In the genomic region with DNA sequence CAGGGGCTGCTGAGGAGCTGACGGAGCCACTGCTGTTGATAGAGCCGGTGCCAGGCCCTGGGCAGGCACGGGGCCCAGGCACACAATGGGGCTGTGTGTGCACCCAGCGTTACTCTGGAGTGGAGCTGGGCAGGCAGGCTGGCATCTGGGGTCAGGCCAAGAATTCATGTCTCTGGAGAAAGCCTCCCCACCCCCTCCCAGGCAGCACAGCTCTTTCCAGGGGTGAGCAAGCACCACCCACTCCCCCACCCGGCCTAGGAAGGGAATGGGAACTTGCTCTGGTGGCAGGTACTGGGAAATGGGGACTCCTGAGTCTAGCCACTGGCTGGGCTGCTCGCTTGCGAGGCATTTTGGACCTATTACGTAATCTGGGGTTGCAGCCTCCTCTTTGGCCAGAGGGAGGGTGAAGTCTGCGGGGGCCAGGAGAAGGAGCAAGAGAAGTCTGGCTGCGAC, we compare ENCODE assay signal across 11 cellular contexts. TPM values are rescaled to one million over a fixed set of nuclear protein-coding genes. Genes with fewer than 3 reads are reported as not detected.
DNase-seq lines count a peak whose midpoint lies in the region; ATAC-seq, FAIRE-seq and TF ChIP-seq lines count a peak whose summit lies in the region.
"Had no signal": no experiment of that assay in that cellular context is flagged by ENCODE, and none has a peak within 500 bp of the region (broad histone marks: within the 10 kb centered on the region; RNA-seq: fewer than 3 reads in every experiment).

No MANE protein-coding gene starts in this region.

- no peaks in the 10 kb centered on the region for H3F3A ChIP-seq in smooth muscle cell (ENCODE audit: low read depth)

- H2AFZ ChIP-seq in astrocyte (ENCODE audit: low read depth, low read length) (no peak overlapping the region), smooth muscle cell (ENCODE audit: low read depth) (no peak overlapping the region)

- no peak overlapping the region for H3K27ac Mint-ChIP-seq in astrocyte (ENCODE audit: unreplicated experiment)
- H3K27ac Mint-ChIP-seq: activated T-helper 2 cell treated with anti-CD3 and anti-CD28 coated beads, Interferon-gamma antibody, Interleukin-2, Interleukin-4, amounts not matched to agents 10 μg/mL and 5 μg/mL and 100 μg/mL, durations not matched to agents 14 hours and 24 hours and 36 hours had no signal

- no peak overlapping the region for H3K4me3 Mint-ChIP-seq in astrocyte (ENCODE audit: unreplicated experiment)
- H3K4me3 Mint-ChIP-seq: stimulated activated naive CD8-positive, alpha-beta T cell treated with anti-CD3 and anti-CD28 coated beads, Interleukin-15, amount 100 ng/mL, for 72 hours had no signal

- DNase-seq in HK-2 (ENCODE audit: unreplicated experiment) (peak; percentile 38), astrocyte (ENCODE audit: low read depth) (no peak), iris pigment epithelial cell (ENCODE audit: low read depth) (peak; percentile 56), smooth muscle cell (lab: John Stamatoyannopoulos, UW; ENCODE audit: unreplicated experiment) (no peak)
- DNase-seq: NCI-H526; stimulated activated naive CD8-positive, alpha-beta T cell treated with anti-CD3 and anti-CD28 coated beads, Interleukin-15, amount 100 ng/mL, for 72 hours had no signal

- no peak overlapping the region for H3K9ac ChIP-seq in astrocyte (ENCODE audit: low read length)
- no peak overlapping the region for H3K9ac ChIP-seq in smooth muscle cell (ENCODE audit: low read depth)

- H3K9me3 ChIP-seq in astrocyte (ENCODE audit: insufficient read depth, low read depth, low read length) (no peaks in the 10 kb centered on the region), smooth muscle cell (replicated peaks; ENCODE audit: low read depth) (no peaks in the 10 kb centered on the region)

- TF ChIP-seq CTCF in astrocyte (IDR thresholded peaks at IDR 0.05; ENCODE audit: insufficient read depth, low read depth, low read length) = no peak
- no peak for TF ChIP-seq CTCF in smooth muscle cell (IDR thresholded peaks at IDR 0.05; ENCODE audit: borderline replicate concordance, insufficient read depth, poor library complexity, severe bottlenecking)

- H3K27me3 ChIP-seq in astrocyte (ENCODE audit: insufficient read depth, low read length) (no peaks in the 10 kb centered on the region), smooth muscle cell (ENCODE audit: low read depth) (no peaks in the 10 kb centered on the region)

- no peaks in the 10 kb centered on the region for H3K9me3 Mint-ChIP-seq in astrocyte (ENCODE audit: unreplicated experiment)
- H3K9me3 Mint-ChIP-seq: activated T-helper 2 cell treated with anti-CD3 and anti-CD28 coated beads, Interferon-gamma antibody, Interleukin-2, Interleukin-4, amounts not matched to agents 10 μg/mL and 5 μg/mL and 100 μg/mL, durations not matched to agents 14 hours and 24 hours and 36 hours; stimulated activated naive CD8-positive, alpha-beta T cell treated with anti-CD3 and anti-CD28 coated beads, Interleukin-15, amount 100 ng/mL, for 72 hours had no signal

- peaks cover 3% of the 10 kb centered on the region for H3K36me3 Mint-ChIP-seq in astrocyte (ENCODE audit: low read depth, unreplicated experiment)

- H3K27me3 Mint-ChIP-seq in astrocyte (ENCODE audit: low read depth, unreplicated experiment) = peaks cover 20% of the 10 kb centered on the region
- H3K27me3 Mint-ChIP-seq: stimulated activated naive CD8-positive, alpha-beta T cell treated with anti-CD3 and anti-CD28 coated beads, Interleukin-15, amount 100 ng/mL, for 72 hours had no signal

- H3K4me1 ChIP-seq in astrocyte (ENCODE audit: insufficient read depth, low read length) (peaks cover 32% of the 10 kb centered on the region), smooth muscle cell (ENCODE audit: low read depth) (peaks cover 8% of the 10 kb centered on the region)

- no peak overlapping the region for H3K4me3 ChIP-seq in astrocyte (ENCODE audit: insufficient read depth, low read depth, low read length)
- H3K4me3 ChIP-seq in smooth muscle cell = no peak overlapping the region

- 76% methylated on average over 10 of the region's 10 CpGs for WGBS in smooth muscle cell (ENCODE audit: low lambda C conversion rate)

- H3K79me2 ChIP-seq in astrocyte (ENCODE audit: insufficient read depth, low read length) = no peaks in the 10 kb centered on the region
- H3K79me2 ChIP-seq in smooth muscle cell (ENCODE audit: low read depth) = no peaks in the 10 kb centered on the region

- H3K36me3 ChIP-seq in astrocyte (ENCODE audit: insufficient read depth, low read length) (no peaks in the 10 kb centered on the region), smooth muscle cell (ENCODE audit: low read depth) (no peaks in the 10 kb centered on the region)

- H3K4me2 ChIP-seq in astrocyte (ENCODE audit: low read length) (peak overlapping the region; percentile 58), smooth muscle cell (peak overlapping the region; percentile 23)

- H3K27ac ChIP-seq in astrocyte (ENCODE audit: low read depth, low read length) = no peak overlapping the region
- no peak overlapping the region for H3K27ac ChIP-seq in smooth muscle cell (ENCODE audit: low read depth)

- H4K20me1 ChIP-seq in astrocyte (ENCODE audit: insufficient read depth, low read length) (peaks cover 9% of the 10 kb centered on the region), smooth muscle cell (ENCODE audit: low read depth) (peaks cover 8% of the 10 kb centered on the region)

- no peak for FAIRE-seq in astrocyte (lab: Jason Lieb, UNC)

- peaks cover 32% of the 10 kb centered on the region for H3K4me1 Mint-ChIP-seq in astrocyte (ENCODE audit: low read depth, unreplicated experiment)

- no peak for ATAC-seq in GM18870 (IDR thresholded peaks at IDR 0.05; ENCODE audit: unreplicated experiment)
- ATAC-seq in HG03139 (IDR thresholded peaks at IDR 0.05; ENCODE audit: unreplicated experiment) = no peak
- no peak for ATAC-seq in GM19467 (IDR thresholded peaks at IDR 0.05; ENCODE audit: unreplicated experiment)
- ATAC-seq in GM19455 (IDR thresholded peaks at IDR 0.05; ENCODE audit: unreplicated experiment) = no peak

RNA-seq across cellular contexts. Expression of a gene that starts 22.7 kb away (rescaled TPM):
- total RNA-seq in astrocyte = 3.9 and 4.7 TPM in 2 replicates
- 3.3 and 15.7 TPM in 2 replicates for total RNA-seq in smooth muscle cell
- polyA plus RNA-seq in smooth muscle cell = 15.3 and 18.2 TPM in 2 replicates

RNA-seq across cellular contexts. Expression of a gene that starts 34.5 kb away (rescaled TPM):
- total RNA-seq in astrocyte (not detected in 2 replicates), smooth muscle cell (not detected in 2 replicates)
- not detected in 2 replicates for polyA plus RNA-seq in smooth muscle cell
- total RNA-seq: activated T-helper 2 cell treated with anti-CD3 and anti-CD28 coated beads, Interferon-gamma antibody, Interleukin-2, Interleukin-4, amounts not matched to agents 10 μg/mL and 5 μg/mL and 100 μg/mL, durations not matched to agents 14 hours and 24 hours and 36 hours had no signal

Comparison
In these comparisons a context has a peak if more than half of its experiments do, and no peak if none do; other contexts are left out.
1. DNase-seq: peak in HK-2 (single experiment) and iris pigment epithelial cell (single experiment); none in astrocyte (single experiment) and smooth muscle cell (single experiment).